In genomic region chr1:30787266-30787665, GRCh38 we compare ENCODE assay signal across 18 cellular contexts. TPM values are rescaled to one million over a fixed set of nuclear protein-coding genes. Genes with fewer than 3 reads are reported as not detected.
"Had no signal": no experiment of that assay in that cellular context is flagged by ENCODE, and none has a peak within 500 bp of the region (broad histone marks: within the 10 kb centered on the region; RNA-seq: fewer than 3 reads in every experiment).

No MANE protein-coding gene starts in this region.

- H3K27me3 Mint-ChIP-seq: activated naive CD8-positive, alpha-beta T cell had no signal

- H3K36me3 ChIP-seq: pancreas had no signal

- ATAC-seq: left colon; pancreas; sciatic nerve; stimulated activated effector memory CD8-positive, alpha-beta T cell treated with anti-CD3 and anti-CD28 coated beads, Interleukin-12 subunit alpha, Interleukin-12 subunit beta, amount 100 ng/mL, for 72 hours had no signal

- DNase-seq: activated CD4-positive, alpha-beta memory T cell treated with anti-CD3 and anti-CD28 coated beads for 36 hours; activated T-cell treated with anti-CD3 and anti-CD28 coated beads for 4 hours; amniotic stem cell; endodermal cell; foreskin fibroblast; left colon; pancreas; stimulated activated CD4-positive, alpha-beta T cell treated with anti-CD3 and anti-CD28 coated beads, Interleukin-4, amount 100 ng/mL, for 24 hours; testis had no signal

- H3K9me3 Mint-ChIP-seq: activated CD4-positive, alpha-beta memory T cell treated with anti-CD3 and anti-CD28 coated beads for 36 hours; activated T-helper 1 cell treated with anti-CD3 and anti-CD28 coated beads, Interleukin-12 subunit alpha, Interleukin-12 subunit beta, Interleukin-2, Interleukin-4 antibody, amounts not matched to agents 30 ng/mL and 10 ng/mL and 1 ng/mL, durations not matched to agents 14 hours and 24 hours and 36 hours; endodermal cell; mesothelial cell of epicardium; stimulated activated effector memory CD8-positive, alpha-beta T cell treated with anti-CD3 and anti-CD28 coated beads, Interleukin-12 subunit alpha, Interleukin-12 subunit beta, amount 100 ng/mL, for 72 hours; type B pancreatic cell had no signal

- H3K36me3 Mint-ChIP-seq: activated CD4-positive, alpha-beta memory T cell treated with anti-CD3 and anti-CD28 coated beads for 36 hours; activated naive CD8-positive, alpha-beta T cell; mesothelial cell of epicardium; stimulated activated effector memory CD8-positive, alpha-beta T cell treated with anti-CD3 and anti-CD28 coated beads, Interleukin-12 subunit alpha, Interleukin-12 subunit beta, amount 100 ng/mL, for 72 hours; type B pancreatic cell had no signal

- H3K27me3 ChIP-seq: hepatocyte, pancreas, testis had no signal

- H3K4me3 Mint-ChIP-seq: activated CD4-positive, alpha-beta memory T cell treated with anti-CD3 and anti-CD28 coated beads for 36 hours; activated naive CD8-positive, alpha-beta T cell; activated T-helper 1 cell treated with anti-CD3 and anti-CD28 coated beads, Interleukin-12 subunit alpha, Interleukin-12 subunit beta, Interleukin-2, Interleukin-4 antibody, amounts not matched to agents 30 ng/mL and 10 ng/mL and 1 ng/mL, durations not matched to agents 14 hours and 24 hours and 36 hours; endodermal cell; mesothelial cell of epicardium; stimulated activated effector memory CD8-positive, alpha-beta T cell treated with anti-CD3 and anti-CD28 coated beads, Interleukin-12 subunit alpha, Interleukin-12 subunit beta, amount 100 ng/mL, for 72 hours; type B pancreatic cell had no signal

- FAIRE-seq: pancreas had no signal

- H3K9me3 ChIP-seq: pancreas, testis had no signal

- H3K79me2 ChIP-seq: hepatocyte had no signal

- H3K27ac Mint-ChIP-seq: activated CD4-positive, alpha-beta memory T cell treated with anti-CD3 and anti-CD28 coated beads for 36 hours; activated naive CD8-positive, alpha-beta T cell; activated T-helper 1 cell treated with anti-CD3 and anti-CD28 coated beads, Interleukin-12 subunit alpha, Interleukin-12 subunit beta, Interleukin-2, Interleukin-4 antibody, amounts not matched to agents 30 ng/mL and 10 ng/mL and 1 ng/mL, durations not matched to agents 14 hours and 24 hours and 36 hours; endodermal cell; mesothelial cell of epicardium; stimulated activated effector memory CD8-positive, alpha-beta T cell treated with anti-CD3 and anti-CD28 coated beads, Interleukin-12 subunit alpha, Interleukin-12 subunit beta, amount 100 ng/mL, for 72 hours; type B pancreatic cell had no signal

- H3K27ac ChIP-seq: epithelial cell of prostate, pancreas had no signal

- H2AFZ ChIP-seq: hepatocyte had no signal

- H3K4me2 ChIP-seq: smooth muscle cell had no signal

- H3K4me3 ChIP-seq: hepatocyte, pancreas, smooth muscle cell, testis had no signal

RNA-seq across cellular contexts. Expression of gene LAPTM5, which starts 29.7 kb away (rescaled TPM):
- total RNA-seq: endodermal cell, mesothelial cell of epicardium had no signal
